Comparison of ENCODE assay signal across 1 cellular context in genomic region chr11:117827521-117828511, GRCh38.
TF ChIP-seq lines count a peak whose summit lies in the region.

No MANE protein-coding gene starts in this region.

TF ChIP-seq in HepG2, 621 proteins besides CTCF, POLR2A, EP300 and RAD21:
- TF ChIP-seq ZNF629 (CRISPR knock-in tag; conservative IDR thresholded peaks at IDR 0.05) (peak; percentile 79), HNRNPL (IDR thresholded peaks at IDR 0.05; ENCODE audit: low read depth, low read length) (0 out of 2 replicates have a peak, but pooled peaks have one; percentile 62), JDP2 (CRISPR knock-in tag; IDR thresholded peaks at IDR 0.05; ENCODE audit: borderline replicate concordance) (no peak)
